Comparison of ENCODE assay signal across 9 cellular contexts in genomic region chr2:130582970-130583369, GRCh38. TPM values are rescaled to one million over a fixed set of nuclear protein-coding genes. Genes with fewer than 3 reads are reported as not detected.
"Had no signal": no experiment of that assay in that cellular context is flagged by ENCODE, and none has a peak within 500 bp of the region (broad histone marks: within the 10 kb centered on the region; RNA-seq: fewer than 3 reads in every experiment).

No MANE protein-coding gene starts in this region.

RNA-seq across cellular contexts. Expression of gene CFC1, which starts 16.4 kb away (rescaled TPM):
- total RNA-seq: HepG2, HT1080, IMR-90, NCI-H460, PC-9, Peyer's patch, Right ventricle myocardium superior, RPMI7951, SJSA1 had no signal
- polyA plus RNA-seq: HepG2, IMR-90 had no signal

RNA-seq across cellular contexts. Expression of gene POTEJ, which starts 28.3 kb away (rescaled TPM):
- total RNA-seq: HT1080, IMR-90, NCI-H460, PC-9, Right ventricle myocardium superior, RPMI7951, SJSA1 had no signal
- polyA plus RNA-seq: HepG2, IMR-90 had no signal
